Comparison of ENCODE assay signal across 18 cellular contexts in the genomic region with DNA sequence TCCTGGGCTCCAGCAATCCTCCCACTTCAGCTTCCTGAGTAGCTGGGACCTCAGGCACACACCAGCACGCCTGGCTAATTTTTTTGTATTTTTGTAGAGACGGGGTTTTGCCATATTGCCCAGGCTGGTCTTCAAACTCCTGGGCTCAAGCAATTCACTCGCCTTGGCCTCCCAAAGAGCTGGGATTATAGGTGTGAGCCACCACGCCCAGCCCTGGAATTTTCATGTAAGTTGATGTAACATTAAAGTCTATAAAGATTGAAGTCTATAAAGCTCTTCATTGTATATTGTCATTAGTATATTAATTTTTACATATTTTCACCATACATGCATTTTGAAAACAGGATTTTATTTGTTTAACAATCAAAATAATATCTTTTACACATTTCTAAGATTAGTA. TPM values are rescaled to one million over a fixed set of nuclear protein-coding genes. Genes with fewer than 3 reads are reported as not detected.
"Had no signal": no experiment of that assay in that cellular context is flagged by ENCODE, and none has a peak within 500 bp of the region (broad histone marks: within the 10 kb centered on the region; RNA-seq: fewer than 3 reads in every experiment).

No MANE protein-coding gene starts in this region.

- H3K27me3 ChIP-seq: Peyer's patch, SJCRH30 had no signal

- H3K27ac ChIP-seq: Peyer's patch, SJCRH30 had no signal

- H3K36me3 ChIP-seq: MG63, Peyer's patch, SJCRH30 had no signal

- H3K4me3 ChIP-seq: MG63, Peyer's patch, SJCRH30 had no signal

- DNase-seq: KBM-7, MG63, NCI-H1092, NCI-H1105 treated with DMSO at 0.1 percent for 48 hours, NCI-H1417 treated with DMSO at 0.1 percent for 48 hours, NCI-H146, NCI-H1694 treated with DMSO at 0.1 percent for 48 hours, NCI-H1930, NCI-H2081, NCI-H2107, NCI-H2227 treated with DMSO at 0.1 percent for 48 hours, NCI-H524, NCI-H526 treated with DMSO at 0.1 percent for 48 hours, NCI-H774, Peyer's patch, SHP77 treated with DMSO at 0.1 percent for 48 hours, SJCRH30 had no signal

- H3K4me1 ChIP-seq: Peyer's patch, SJCRH30 had no signal

- H3K9me3 ChIP-seq: MG63, Peyer's patch, SJCRH30 had no signal

RNA-seq across cellular contexts. Expression of gene DMC1, which starts 51.4 kb away (rescaled TPM):
- total RNA-seq: HT-29, SJCRH30 had no signal
